ENCODE assay signal across 1 cellular context in the genomic region with DNA sequence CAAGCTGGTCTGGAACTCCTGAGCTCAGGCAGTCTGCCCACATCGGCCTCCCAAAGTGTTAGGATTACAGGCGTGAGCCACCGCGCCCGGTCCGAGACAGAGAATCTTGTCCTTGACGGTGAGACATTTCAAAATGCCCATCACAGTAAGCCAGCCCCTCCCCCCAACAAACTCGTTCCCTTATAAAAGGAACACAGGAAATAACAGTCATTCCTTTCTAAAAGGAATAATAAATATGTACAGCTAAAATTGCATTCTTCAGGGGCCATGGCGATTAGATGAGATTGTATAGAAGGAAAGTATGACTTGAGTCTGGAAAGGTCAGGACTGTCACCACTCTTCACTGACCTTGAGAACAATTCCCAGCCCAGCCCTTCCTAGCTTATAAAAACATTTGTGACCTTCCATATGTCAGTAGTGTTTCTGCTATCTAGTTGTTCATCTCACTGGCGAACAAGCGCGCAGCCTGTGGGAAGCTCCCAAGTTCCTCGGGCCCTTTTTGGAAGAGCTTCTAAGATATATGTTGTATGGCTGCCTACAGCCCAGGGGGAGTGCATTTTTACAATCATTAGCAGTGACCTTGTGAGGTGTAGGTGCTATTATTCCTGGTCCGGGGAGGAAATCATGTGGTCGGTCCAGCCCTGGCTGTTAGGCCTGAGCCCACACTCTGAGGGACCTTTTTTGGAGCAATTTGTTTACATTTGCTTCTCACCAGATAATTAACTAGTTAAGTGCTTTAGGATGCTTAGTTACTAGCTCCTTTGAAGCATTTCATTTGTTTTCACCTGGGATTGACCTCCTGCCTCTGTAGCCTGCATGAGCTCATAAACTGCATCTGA.
TF ChIP-seq lines count a peak whose summit lies in the region.

No MANE protein-coding gene starts in this region.

TF ChIP-seq in HepG2, 621 proteins besides CTCF, POLR2A, EP300 and RAD21:
- TF ChIP-seq HOXA7 (CRISPR knock-in tag; IDR thresholded peaks at IDR 0.05) (no peak), DPF2 (CRISPR knock-in tag; IDR thresholded peaks at IDR 0.05; ENCODE audit: borderline replicate concordance, low read depth) (no peak), ZNF652 (CRISPR knock-in tag; IDR thresholded peaks at IDR 0.05; ENCODE audit: borderline replicate concordance, low read depth) (peak; percentile 48), GATAD2A (CRISPR knock-in tag; IDR thresholded peaks at IDR 0.05) (peak; percentile 27; the same call in 1 of the 2 replicates), HOXA3 (CRISPR knock-in tag; IDR thresholded peaks at IDR 0.05) (0 out of 2 replicates have a peak, but pooled peaks have one; percentile 15), ZBTB20 (CRISPR knock-in tag; IDR thresholded peaks at IDR 0.05; ENCODE audit: borderline replicate concordance, low read depth) (0 out of 2 replicates have a peak, but pooled peaks have one; percentile 24)
- TF ChIP-seq, protein P1, sequence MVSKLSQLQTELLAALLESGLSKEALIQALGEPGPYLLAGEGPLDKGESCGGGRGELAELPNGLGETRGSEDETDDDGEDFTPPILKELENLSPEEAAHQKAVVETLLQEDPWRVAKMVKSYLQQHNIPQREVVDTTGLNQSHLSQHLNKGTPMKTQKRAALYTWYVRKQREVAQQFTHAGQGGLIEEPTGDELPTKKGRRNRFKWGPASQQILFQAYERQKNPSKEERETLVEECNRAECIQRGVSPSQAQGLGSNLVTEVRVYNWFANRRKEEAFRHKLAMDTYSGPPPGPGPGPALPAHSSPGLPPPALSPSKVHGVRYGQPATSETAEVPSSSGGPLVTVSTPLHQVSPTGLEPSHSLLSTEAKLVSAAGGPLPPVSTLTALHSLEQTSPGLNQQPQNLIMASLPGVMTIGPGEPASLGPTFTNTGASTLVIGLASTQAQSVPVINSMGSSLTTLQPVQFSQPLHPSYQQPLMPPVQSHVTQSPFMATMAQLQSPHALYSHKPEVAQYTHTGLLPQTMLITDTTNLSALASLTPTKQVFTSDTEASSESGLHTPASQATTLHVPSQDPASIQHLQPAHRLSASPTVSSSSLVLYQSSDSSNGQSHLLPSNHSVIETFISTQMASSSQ (IDR thresholded peaks at IDR 0.05; ENCODE audit: low read depth): no peak
- TF ChIP-seq, protein P1 (CRISPR knock-in tag; IDR thresholded peaks at IDR 0.05; ENCODE audit: borderline replicate concordance): no peak
